8 cellular contexts compared by ENCODE assay signal in genomic region chr14:32075636-32076277, GRCh38. TPM values are rescaled to one million over a fixed set of nuclear protein-coding genes. Genes with fewer than 3 reads are reported as not detected.
DNase-seq lines count a peak whose midpoint lies in the region; ATAC-seq and TF ChIP-seq lines count a peak whose summit lies in the region.

No MANE protein-coding gene starts in this region.

- H3K27ac Mint-ChIP-seq in activated T-helper 1 cell treated with anti-CD3 and anti-CD28 coated beads, Interleukin-12 subunit alpha, Interleukin-12 subunit beta, Interleukin-2, Interleukin-4 antibody, amounts not matched to agents 30 ng/mL and 10 ng/mL and 1 ng/mL, durations not matched to agents 14 hours and 24 hours and 36 hours: peak overlapping the region; percentile 96
- H3K27ac Mint-ChIP-seq in glutamatergic neuron (ENCODE audit: unreplicated experiment): peak overlapping the region; percentile 91

- H3K18ac ChIP-seq in neuronal stem cell (ENCODE audit: low read length): peak overlapping the region; percentile 94

- H3K4me3 ChIP-seq in HUES48 (ENCODE audit: low read depth, low read length): peak overlapping the region; percentile 78
- H3K4me3 ChIP-seq in neuronal stem cell (ENCODE audit: low read length in 2 of 2): peak overlapping the region; percentile 91 to 97

- peak overlapping the region; percentile 99 for H2AFZ ChIP-seq in neuronal stem cell (ENCODE audit: low read length)

- H3K9ac ChIP-seq in HUES48 (ENCODE audit: low read depth, low read length): peak overlapping the region; percentile 62
- peak overlapping the region; percentile 91 for H3K9ac ChIP-seq in neuronal stem cell (ENCODE audit: low read depth, low read length, poor library complexity)

- H3K36me3 ChIP-seq in HUES48 (ENCODE audit: control insufficient read depth, insufficient read depth, low read length) (no peaks in the 10 kb centered on the region), neuronal stem cell (replicated peaks in 1 of 2; ENCODE audit: control insufficient read depth in 2 of 2, insufficient read depth in 2 of 2, low read length in 2 of 2) (no peaks in the 10 kb centered on the region)

- intact Hi-C loops in activated T-helper 1 cell treated with anti-CD3 and anti-CD28 coated beads, Interleukin-12 subunit alpha, Interleukin-12 subunit beta, Interleukin-2, Interleukin-4 antibody, amounts not matched to agents 30 ng/mL and 10 ng/mL and 1 ng/mL, durations not matched to agents 14 hours and 24 hours and 36 hours (cut with micrococcal nuclease): loop anchor here (1.0 to 10.0 kb wide), 8 partner anchors 128 to 1969 kb away; partner anchors contain the start of genes AP4S1, DTD2, NUBPL and RNU6-8

- H3K27ac ChIP-seq in HUES48 (ENCODE audit: low read depth, low read length) (peak overlapping the region; percentile 94), neuronal stem cell (replicated peaks; ENCODE audit: low read length) (peak overlapping the region; percentile 97)

- peak overlapping the region; percentile 96 for H3K4me3 Mint-ChIP-seq in activated T-helper 1 cell treated with anti-CD3 and anti-CD28 coated beads, Interleukin-12 subunit alpha, Interleukin-12 subunit beta, Interleukin-2, Interleukin-4 antibody, amounts not matched to agents 30 ng/mL and 10 ng/mL and 1 ng/mL, durations not matched to agents 14 hours and 24 hours and 36 hours
- H3K4me3 Mint-ChIP-seq in glutamatergic neuron (ENCODE audit: unreplicated experiment): peak overlapping the region; percentile 96

- peaks cover 25% of the 10 kb centered on the region for H3K27me3 Mint-ChIP-seq in activated T-helper 1 cell treated with anti-CD3 and anti-CD28 coated beads, Interleukin-12 subunit alpha, Interleukin-12 subunit beta, Interleukin-2, Interleukin-4 antibody, amounts not matched to agents 30 ng/mL and 10 ng/mL and 1 ng/mL, durations not matched to agents 14 hours and 24 hours and 36 hours (ENCODE audit: insufficient read depth)
- peaks cover 8% of the 10 kb centered on the region for H3K27me3 Mint-ChIP-seq in glutamatergic neuron (ENCODE audit: unreplicated experiment)

- H3K4ac ChIP-seq in neuronal stem cell (ENCODE audit: low read length): no peak overlapping the region

- H3K27me3 ChIP-seq in HUES48 (ENCODE audit: control insufficient read depth, insufficient read depth, low read length): no peaks in the 10 kb centered on the region
- H3K27me3 ChIP-seq in neuronal stem cell (ENCODE audit: control insufficient read depth in 3 of 3, insufficient read depth in 3 of 3, low read depth in 1 of 3, low read length in 3 of 3): peaks cover 0 to 13% (median 0%) of the 10 kb centered on the region in 3 experiments

- H3K9me3 Mint-ChIP-seq in activated T-helper 1 cell treated with anti-CD3 and anti-CD28 coated beads, Interleukin-12 subunit alpha, Interleukin-12 subunit beta, Interleukin-2, Interleukin-4 antibody, amounts not matched to agents 30 ng/mL and 10 ng/mL and 1 ng/mL, durations not matched to agents 14 hours and 24 hours and 36 hours: no peaks in the 10 kb centered on the region
- H3K9me3 Mint-ChIP-seq in glutamatergic neuron (ENCODE audit: unreplicated experiment): peaks cover 9% of the 10 kb centered on the region

- no peak overlapping the region for H2BK120ac ChIP-seq in neuronal stem cell (ENCODE audit: low read depth, low read length)

- ATAC-seq in GM18873 (IDR thresholded peaks at IDR 0.05; ENCODE audit: low FRiP score, unreplicated experiment) (peak; percentile 29), HG02973 (IDR thresholded peaks at IDR 0.05; ENCODE audit: unreplicated experiment) (no peak)

- no peak overlapping the region for H4K91ac ChIP-seq in neuronal stem cell (ENCODE audit: low read depth, low read length, poor library complexity)

- H3K23ac ChIP-seq in neuronal stem cell (ENCODE audit: low read depth, low read length, poor library complexity): no peak overlapping the region

- peak overlapping the region; percentile 77 for H2BK15ac ChIP-seq in neuronal stem cell (ENCODE audit: low read length)

- peaks cover 4% of the 10 kb centered on the region for H3K36me3 Mint-ChIP-seq in activated T-helper 1 cell treated with anti-CD3 and anti-CD28 coated beads, Interleukin-12 subunit alpha, Interleukin-12 subunit beta, Interleukin-2, Interleukin-4 antibody, amounts not matched to agents 30 ng/mL and 10 ng/mL and 1 ng/mL, durations not matched to agents 14 hours and 24 hours and 36 hours (ENCODE audit: low read depth)
- no peaks in the 10 kb centered on the region for H3K36me3 Mint-ChIP-seq in glutamatergic neuron (ENCODE audit: unreplicated experiment)

- no peaks in the 10 kb centered on the region for H3K9me3 ChIP-seq in HUES48 (ENCODE audit: control insufficient read depth, insufficient read depth, low read length)
- H3K9me3 ChIP-seq in neuronal stem cell (replicated peaks in 1 of 2; ENCODE audit: control insufficient read depth in 2 of 2, insufficient read depth in 1 of 2, low read depth in 1 of 2, low read length in 2 of 2): no peaks in the 10 kb centered on the region

- H2BK5ac ChIP-seq in neuronal stem cell (ENCODE audit: low read length): peak overlapping the region; percentile 59

- H3K4me1 Mint-ChIP-seq in activated T-helper 1 cell treated with anti-CD3 and anti-CD28 coated beads, Interleukin-12 subunit alpha, Interleukin-12 subunit beta, Interleukin-2, Interleukin-4 antibody, amounts not matched to agents 30 ng/mL and 10 ng/mL and 1 ng/mL, durations not matched to agents 14 hours and 24 hours and 36 hours (ENCODE audit: low read depth): peaks cover 37% of the 10 kb centered on the region
- H3K4me1 Mint-ChIP-seq in glutamatergic neuron (ENCODE audit: low read depth, unreplicated experiment): peaks cover 9% of the 10 kb centered on the region

- WGBS in neuronal stem cell (ENCODE audit: extremely low coverage in 2 of 2, insufficient read length in 2 of 2, insufficient replicate concordance in 1 of 2), 2 donors: no CpG with 5 or more reads among the region's 23 CpGs

- TF ChIP-seq CTCF in glutamatergic neuron (IDR thresholded peaks at IDR 0.05; ENCODE audit: partially characterized antibody, unreplicated experiment): no peak

- DNase-seq in AG20443 (ENCODE audit: low spot score) (peak; percentile 72), glutamatergic neuron (peak; percentile 52), neuronal stem cell (ENCODE audit: low spot score) (peak; percentile 20)
- no peak for DNase-seq in activated T-helper 1 cell treated with anti-CD3 and anti-CD28 coated beads, Interleukin-12 subunit alpha, Interleukin-12 subunit beta, Interleukin-2, Interleukin-4 antibody, amounts not matched to agents 30 ng/mL and 10 ng/mL and 1 ng/mL, durations not matched to agents 14 hours and 24 hours and 36 hours (ENCODE audit: low spot score)
- DNase-seq in activated CD4-positive, alpha-beta T cell treated with anti-CD3 and anti-CD28 coated beads, Interleukin-2, amount 50 U/mL, for 4 hours: no peak

- H3K4me1 ChIP-seq in HUES48 (ENCODE audit: control insufficient read depth, insufficient read depth, low read length) (peaks cover 23% of the 10 kb centered on the region), neuronal stem cell (ENCODE audit: control insufficient read depth in 2 of 2, insufficient read depth in 1 of 2, low read depth in 1 of 2, low read length in 2 of 2) (peaks cover 0 to 6% of the 10 kb centered on the region in 2 donors)

- no peak overlapping the region for H2BK12ac ChIP-seq in neuronal stem cell (ENCODE audit: low read length)

- peak overlapping the region; percentile 49 for H3K14ac ChIP-seq in neuronal stem cell (ENCODE audit: low read length)

- H2AK5ac ChIP-seq in neuronal stem cell (ENCODE audit: low read depth, low read length): peak overlapping the region; percentile 61

- H3K4me2 ChIP-seq in neuronal stem cell (ENCODE audit: insufficient read depth, low read length, poor library complexity, severe bottlenecking): peak overlapping the region; percentile 68

- peaks cover 4% of the 10 kb centered on the region for H3K79me1 ChIP-seq in neuronal stem cell (ENCODE audit: low read depth, low read length)

- H4K8ac ChIP-seq in neuronal stem cell (ENCODE audit: low read depth, low read length): no peak overlapping the region

RNA-seq across cellular contexts. Expression of gene ARHGAP5, which starts 1.3 kb away (rescaled TPM):
- 28.2 and 31.8 TPM in 2 replicates for total RNA-seq in activated T-helper 1 cell treated with anti-CD3 and anti-CD28 coated beads, Interleukin-12 subunit alpha, Interleukin-12 subunit beta, Interleukin-2, Interleukin-4 antibody, amounts not matched to agents 30 ng/mL and 10 ng/mL and 1 ng/mL, durations not matched to agents 14 hours and 24 hours and 36 hours
- 73.8 TPM for total RNA-seq in glutamatergic neuron (ENCODE audit: unreplicated experiment)
- 49.9 TPM for polyA plus RNA-seq in neuronal stem cell (2013, experiment 1 of 2)
- polyA plus RNA-seq in neuronal stem cell (2013, experiment 2 of 2): 53.6 TPM

Comparison
In these comparisons a context has a peak if more than half of its experiments do, and no peak if none do; other contexts are left out.
1. DNase-seq: peak in AG20443 (single experiment), glutamatergic neuron (single experiment) and neuronal stem cell (single experiment); none in activated T-helper 1 cell treated with anti-CD3 and anti-CD28 coated beads, Interleukin-12 subunit alpha, Interleukin-12 subunit beta, Interleukin-2, Interleukin-4 antibody, amounts not matched to agents 30 ng/mL and 10 ng/mL and 1 ng/mL, durations not matched to agents 14 hours and 24 hours and 36 hours (single experiment) and activated CD4-positive, alpha-beta T cell treated with anti-CD3 and anti-CD28 coated beads, Interleukin-2, amount 50 U/mL, for 4 hours (0 of 2).